17 cellular contexts compared by ENCODE assay signal in genomic region chr13:21979156-21979819, GRCh38.
"Had no signal": no experiment of that assay in that cellular context is flagged by ENCODE, and none has a peak within 500 bp of the region (broad histone marks: within the 10 kb centered on the region; RNA-seq: fewer than 3 reads in every experiment).

No MANE protein-coding gene starts in this region.

- H3K4me1 ChIP-seq: esophagus squamous epithelium, left ventricle myocardium inferior, thyroid gland had no signal

- H3K9me3 ChIP-seq: esophagus squamous epithelium, left ventricle myocardium inferior, thyroid gland had no signal

- DNase-seq: activated CD4-positive, alpha-beta T cell treated with anti-CD3 and anti-CD28 coated beads, Interleukin-2, amount 10 ng/mL, durations not matched to agents 7 days and 5 days; activated CD4-positive, CD25-positive, alpha-beta regulatory T cell; activated naive CD4-positive, alpha-beta T cell; activated naive CD8-positive, alpha-beta T cell treated with anti-CD3 and anti-CD28 coated beads, Interleukin-2, amount 10 ng/mL, durations not matched to agents 7 days and 5 days; anterior cingulate cortex; brain microvascular endothelial cell; cortex of kidney; effector CD8-positive, alpha-beta T cell; esophagus squamous epithelium; foreskin fibroblast; hypothalamus; left ventricle myocardium inferior; naive thymus-derived CD8-positive, alpha-beta T cell; thyroid gland had no signal

- H3K36me3 ChIP-seq: brain microvascular endothelial cell, esophagus squamous epithelium, left ventricle myocardium inferior, thyroid gland had no signal

- H3K27me3 ChIP-seq: brain microvascular endothelial cell, esophagus squamous epithelium, thyroid gland had no signal

- ATAC-seq: naive thymus-derived CD8-positive, alpha-beta T cell; stimulated activated effector memory CD8-positive, alpha-beta T cell treated with anti-CD3 and anti-CD28 coated beads, Interleukin-12 subunit alpha, Interleukin-12 subunit beta, amount 100 ng/mL, for 72 hours had no signal

- H3K27ac ChIP-seq: brain microvascular endothelial cell, esophagus squamous epithelium, left ventricle myocardium inferior, thyroid gland had no signal

- H3K4me3 ChIP-seq: esophagus squamous epithelium, left ventricle myocardium inferior, thyroid gland had no signal

- FAIRE-seq: endothelial cell of umbilical vein, TTC549 had no signal
